In the genomic region with DNA sequence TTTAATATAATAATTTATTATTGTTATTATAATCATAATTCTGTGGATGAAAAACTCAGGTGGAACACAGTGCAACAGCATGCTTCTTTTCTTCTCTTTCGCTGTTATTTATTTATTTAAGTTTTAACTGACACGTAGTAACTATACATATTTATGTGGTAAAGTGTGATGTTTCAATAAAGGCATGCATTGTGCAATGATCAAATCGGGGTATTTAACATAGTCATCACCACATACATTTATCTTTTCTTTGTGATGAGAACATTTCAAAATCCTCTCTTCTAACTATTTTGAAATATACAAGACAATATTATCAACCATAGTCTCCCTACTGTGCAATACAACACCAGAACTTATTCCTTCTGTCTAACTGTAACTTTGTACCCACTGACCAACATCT, we compare ENCODE assay signal across 23 cellular contexts.
DNase-seq lines count a peak whose midpoint lies in the region; ATAC-seq, FAIRE-seq and TF ChIP-seq lines count a peak whose summit lies in the region.
"Had no signal": no experiment of that assay in that cellular context is flagged by ENCODE, and none has a peak within 500 bp of the region (broad histone marks: within the 10 kb centered on the region; RNA-seq: fewer than 3 reads in every experiment).

No MANE protein-coding gene starts in this region.

- TF ChIP-seq POLR2A in H1 (IDR thresholded peaks at IDR 0.05; ENCODE audit: control extremely low read depth in 1 of 2, low read depth in 2 of 2, low read length in 2 of 2): no peak

- CTCF ChIA-PET in H1 (lab: Charles Lee; ENCODE audit: partially characterized antibody): interaction anchor here (0.9 to 2.1 kb wide), 6 partner anchors 9 to 197 kb away, joined by 3 to 7 read pairs (median 4); no protein-coding TSS in a partner anchor

- no peak overlapping the region for H3K4me3 ChIP-seq in GM23338
- no peak overlapping the region for H3K4me3 ChIP-seq in adipocyte (ENCODE audit: low read length)
- H3K4me3 ChIP-seq in H1 (ENCODE audit: extremely low read depth in 1 of 4, insufficient read depth in 2 of 4, low read depth in 3 of 4, low read length in 4 of 4): no peak overlapping the region
- H3K4me3 ChIP-seq in tibial artery: no peak overlapping the region

- no peaks in the 10 kb centered on the region for H3K9me3 ChIP-seq in adipocyte (ENCODE audit: control insufficient read depth, low read length)
- H3K9me3 ChIP-seq in H1 (ENCODE audit: insufficient read depth in 2 of 2, low read depth in 1 of 2, low read length in 1 of 2): no peaks in the 10 kb centered on the region
- no peaks in the 10 kb centered on the region for H3K9me3 ChIP-seq in tibial artery

- H3K36me3 ChIP-seq in GM23338 (ENCODE audit: insufficient read depth) (no peaks in the 10 kb centered on the region), adipocyte (ENCODE audit: control insufficient read depth, insufficient read depth, low read length, severe bottlenecking) (no peaks in the 10 kb centered on the region), H1 (ENCODE audit: control insufficient read depth in 2 of 4, insufficient read depth in 4 of 4, low read length in 3 of 4) (no peaks in the 10 kb centered on the region), tibial artery (no peaks in the 10 kb centered on the region)

- H3K27me3 Mint-ChIP-seq in GM23338 (ENCODE audit: insufficient read depth, low read depth, poor library complexity) (peaks cover 2% of the 10 kb centered on the region), mesothelial cell of epicardium (ENCODE audit: low read depth) (no peaks in the 10 kb centered on the region)

- H3K79me2 ChIP-seq in GM23338 (replicated peaks; ENCODE audit: insufficient read depth) (no peaks in the 10 kb centered on the region), H1 (ENCODE audit: control insufficient read depth in 1 of 2, insufficient read depth in 2 of 2, low read length in 2 of 2) (no peaks in the 10 kb centered on the region)

- H3K4me2 ChIP-seq in GM23338 (no peak overlapping the region), H1 (ENCODE audit: insufficient read depth in 1 of 2, low read depth in 2 of 2, low read length in 2 of 2) (no peak overlapping the region)
- H3K4me2 ChIP-seq: KMS-11 had no signal

- no peak for DNase-seq in GM23338 (ENCODE audit: low spot score)
- peak; percentile 29 for DNase-seq in adipocyte (ENCODE audit: low read depth)
- no peak for DNase-seq in H1 (ENCODE audit: low read depth in 1 of 2, low spot score in 2 of 2)
- DNase-seq in mesothelial cell of epicardium (ENCODE audit: low spot score in 2 of 2, unreplicated experiment in 2 of 2): no peak
- DNase-seq in Ammon's horn (ENCODE audit: low spot score): no peak
- no peak for DNase-seq in tibial artery
- no peak for DNase-seq in Right ventricle myocardium superior
- DNase-seq: ACHN; C1 segment of cervical spinal cord; CD8-positive, alpha-beta T cell; DND-41; HFFc6; NCI-H1105; NCI-H146; NCI-H2029; NCI-H2227 treated with DMSO at 0.1 percent for 48 hours; NCI-H774; NK-92 treated with Interleukin-12 subunit alpha and Interleukin-12 subunit beta, amount 100 ng/mL, for 24 hours had no signal

- H2AK5ac ChIP-seq in H1 (ENCODE audit: low read depth, low read length): no peak overlapping the region

- WGBS in H1 (ENCODE audit: extremely low coverage in 1 of 2, insufficient coverage in 1 of 2, insufficient read length in 1 of 2, insufficient replicate concordance in 2 of 2, low coverage in 1 of 2, low lambda C conversion rate in 2 of 2, missing lambda C conversion rate in 1 of 2), 2 experiments: 88% methylated on average over 3 of the region's 3 CpGs; no CpG with 5 or more reads in 1 of the 2 experiments

- FAIRE-seq in H1 (lab: Jason Lieb, UNC): no peak
- FAIRE-seq: GM12892, H54 had no signal

- H3K27ac Mint-ChIP-seq in GM23338: no peak overlapping the region
- peak overlapping the region; percentile 44 for H3K27ac Mint-ChIP-seq in mesothelial cell of epicardium
- H3K27ac Mint-ChIP-seq: CD8-positive, alpha-beta T cell; HFFc6 had no signal

- no peak for TF ChIP-seq CTCF in GM23338 (conservative IDR thresholded peaks at IDR 0.05; ENCODE audit: low read depth in 2 of 2)
- TF ChIP-seq CTCF in H1 (IDR thresholded peaks at IDR 0.05; ENCODE audit: control extremely low read depth in 1 of 3, insufficient read depth in 1 of 3, low read depth in 1 of 3, low read length in 3 of 3): no peak
- no peak for TF ChIP-seq CTCF in mesothelial cell of epicardium (IDR thresholded peaks at IDR 0.05; ENCODE audit: unreplicated experiment)
- no peak for TF ChIP-seq CTCF in tibial artery (IDR thresholded peaks at IDR 0.05)

- TF ChIP-seq EP300 in H1 (IDR thresholded peaks at IDR 0.05; ENCODE audit: borderline replicate concordance in 1 of 2, low read depth in 2 of 2, low read length in 2 of 2): no peak

- no peak overlapping the region for H3K9ac ChIP-seq in adipocyte (ENCODE audit: low read length)
- no peak overlapping the region for H3K9ac ChIP-seq in H1 (replicated peaks in 1 of 4; ENCODE audit: extremely low read depth in 1 of 4, low read depth in 3 of 4, low read length in 3 of 4)
- H3K9ac ChIP-seq: KMS-11 had no signal

- H3K27me3 ChIP-seq in GM23338 (ENCODE audit: insufficient read depth) (no peaks in the 10 kb centered on the region), adipocyte (replicated peaks; ENCODE audit: control insufficient read depth, insufficient read depth, low read length) (no peaks in the 10 kb centered on the region), H1 (replicated peaks in 1 of 4; ENCODE audit: control insufficient read depth in 3 of 4, extremely low read depth in 1 of 4, insufficient read depth in 3 of 4, low read length in 3 of 4) (no peaks in the 10 kb centered on the region), tibial artery (no peaks in the 10 kb centered on the region)

- no peak overlapping the region for H3K4me3 Mint-ChIP-seq in GM23338
- H3K4me3 Mint-ChIP-seq in mesothelial cell of epicardium: no peak overlapping the region
- H3K4me3 Mint-ChIP-seq: CD8-positive, alpha-beta T cell; HFFc6 had no signal

- H3K9me3 Mint-ChIP-seq in GM23338: no peaks in the 10 kb centered on the region
- no peaks in the 10 kb centered on the region for H3K9me3 Mint-ChIP-seq in mesothelial cell of epicardium
- H3K9me3 Mint-ChIP-seq: CD8-positive, alpha-beta T cell; HFFc6 had no signal

- no peaks in the 10 kb centered on the region for H3F3A ChIP-seq in GM23338 (replicated peaks; ENCODE audit: low read depth)

- H4K20me1 ChIP-seq in GM23338 (replicated peaks; ENCODE audit: insufficient read depth): no peaks in the 10 kb centered on the region
- no peaks in the 10 kb centered on the region for H4K20me1 ChIP-seq in H1 (replicated peaks in 1 of 2; ENCODE audit: control insufficient read depth in 1 of 2, insufficient read depth in 2 of 2, low read length in 2 of 2)

- POLR2A ChIA-PET in H1 (lab: Charles Lee; ENCODE audit: partially characterized antibody): no interaction called here

- H3K4ac ChIP-seq in H1 (replicated peaks; ENCODE audit: insufficient read length, low read depth, low read length): no peak overlapping the region

- no peak overlapping the region for H2BK120ac ChIP-seq in H1 (replicated peaks; ENCODE audit: low read depth, low read length)

- no peak overlapping the region for H3K18ac ChIP-seq in H1 (ENCODE audit: extremely low read depth, low read length)

- no peaks in the 10 kb centered on the region for H3K79me1 ChIP-seq in H1 (ENCODE audit: low read depth, low read length)

- ATAC-seq in GM23338: no peak
- ATAC-seq in Right ventricle myocardium superior (ENCODE audit: poor library complexity): no peak
- ATAC-seq: CD8-positive, alpha-beta T cell had no signal

- H2AFZ ChIP-seq in GM23338 (peak overlapping the region; percentile 35; the same call in 1 of the 2 replicates), H1 (ENCODE audit: low read length) (peak overlapping the region; percentile 59; the same call in 1 of the 2 replicates)

- H2BK20ac ChIP-seq in H1 (ENCODE audit: low read length): no peak overlapping the region

- H3K56ac ChIP-seq in H1 (replicated peaks; ENCODE audit: insufficient read length, low read depth, low read length): no peak overlapping the region

- no peak overlapping the region for H2BK12ac ChIP-seq in H1 (ENCODE audit: low read depth, low read length)

- H3K4me1 Mint-ChIP-seq in GM23338 (peaks cover 14% of the 10 kb centered on the region), mesothelial cell of epicardium (peaks cover 68% of the 10 kb centered on the region)

- H3K23me2 ChIP-seq in H1 (ENCODE audit: low read depth, low read length): no peaks in the 10 kb centered on the region

- H3K27ac ChIP-seq in GM23338 (ENCODE audit: low read depth) (no peak overlapping the region), H1 (ENCODE audit: low read depth, low read length) (no peak overlapping the region), tibial artery (no peak overlapping the region)
- H3K27ac ChIP-seq: HL-60, KMS-11, RWPE1 had no signal

- H3K9me2 ChIP-seq in GM23338 (ENCODE audit: insufficient read depth): no peaks in the 10 kb centered on the region

- H3K23ac ChIP-seq in H1 (ENCODE audit: insufficient read length): no peak overlapping the region

- H3K14ac ChIP-seq in H1 (ENCODE audit: insufficient read length): no peak overlapping the region

- H2BK15ac ChIP-seq in H1 (ENCODE audit: low read length): no peak overlapping the region

- no peak for TF ChIP-seq RAD21 in H1 (IDR thresholded peaks at IDR 0.05 in 1 of 2, conservative IDR thresholded peaks at IDR 0.05 in 1 of 2; ENCODE audit: low read depth in 2 of 2, low read length in 2 of 2)

- H4K8ac ChIP-seq in H1 (ENCODE audit: extremely low read depth, insufficient read depth, low read length): no peak overlapping the region

- no peak overlapping the region for H4K5ac ChIP-seq in H1 (ENCODE audit: insufficient read length, low read depth, low read length)

- H2BK5ac ChIP-seq in H1 (ENCODE audit: low read depth, low read length): no peak overlapping the region

- H3K4me1 ChIP-seq in GM23338 (ENCODE audit: insufficient read depth): peaks cover 18% of the 10 kb centered on the region
- H3K4me1 ChIP-seq in adipocyte (ENCODE audit: control insufficient read depth, insufficient read depth, low read length): peaks cover 23% of the 10 kb centered on the region
- peaks cover 0 to 7% (median 3%) of the 10 kb centered on the region in 4 experiments; a peak in 3 of 7 replicates for H3K4me1 ChIP-seq in H1 (replicated peaks in 1 of 4; ENCODE audit: control insufficient read depth in 3 of 4, insufficient read depth in 4 of 4, low read length in 3 of 4)
- peaks cover 0 to 38% (median 21%) of the 10 kb centered on the region in 4 donors for H3K4me1 ChIP-seq in tibial artery

- intact Hi-C loops in tibial artery (cut with DNase I; ENCODE audit: low total_unique reads): no loop called here
- intact Hi-C loops in Right ventricle myocardium superior (cut with DNase I): no loop called here

- H3K36me3 Mint-ChIP-seq in GM23338 (ENCODE audit: low read depth): no peaks in the 10 kb centered on the region
- H3K36me3 Mint-ChIP-seq in mesothelial cell of epicardium: no peaks in the 10 kb centered on the region
- H3K36me3 Mint-ChIP-seq: CD8-positive, alpha-beta T cell had no signal

- no peak overlapping the region for H4K91ac ChIP-seq in H1 (replicated peaks; ENCODE audit: insufficient read length, low read length)

TF ChIP-seq in GM23338, 12 proteins besides CTCF, POLR2A, EP300 and RAD21 (continues in another document):
- no peak for TF ChIP-seq NANOG (IDR thresholded peaks at IDR 0.05; ENCODE audit: borderline replicate concordance)

TF ChIP-seq in H1, 55 proteins besides CTCF, POLR2A, EP300 and RAD21 (continues in another document):
- TF ChIP-seq POLR2AphosphoS5 (IDR thresholded peaks at IDR 0.05; ENCODE audit: low read depth, low read length) (no peak), HDAC6 (IDR thresholded peaks at IDR 0.05; ENCODE audit: low read depth, low read length) (no peak)
